21 cellular contexts compared by ENCODE assay signal in genomic region chr15:70753101-70753829, GRCh38.
"Had no signal": no experiment of that assay in that cellular context is flagged by ENCODE, and none has a peak within 500 bp of the region (broad histone marks: within the 10 kb centered on the region; RNA-seq: fewer than 3 reads in every experiment).

No MANE protein-coding gene starts in this region.

- H3K27ac Mint-ChIP-seq: activated CD4-positive, alpha-beta T cell treated with anti-CD3 and anti-CD28 coated beads, Interleukin-2, amount 10 ng/mL, durations not matched to agents 24 days and 14 days; activated CD8-positive, alpha-beta T cell treated with anti-CD3 and anti-CD28 coated beads, Interleukin-2, amount 10 ng/mL, durations not matched to agents 7 days and 5 days; activated T-cell treated with anti-CD3 and anti-CD28 coated beads, Interleukin-2, amount 50 U/mL, for 24 hours; activated T-helper 2 cell treated with anti-CD3 and anti-CD28 coated beads, Interferon-gamma antibody, Interleukin-2, Interleukin-4, amounts not matched to agents 10 μg/mL and 5 μg/mL and 100 μg/mL, durations not matched to agents 14 hours and 24 hours and 36 hours; stimulated activated naive CD8-positive, alpha-beta T cell treated with anti-CD3 and anti-CD28 coated beads, Interleukin-15, amount 100 ng/mL, for 72 hours had no signal

- DNase-seq: activated CD4-positive, alpha-beta T cell treated with anti-CD3 and anti-CD28 coated beads, Interleukin-2, amount 10 ng/mL, durations not matched to agents 24 days and 14 days; activated CD8-positive, alpha-beta T cell treated with anti-CD3 and anti-CD28 coated beads, Interleukin-2, amount 10 ng/mL, durations not matched to agents 7 days and 5 days; activated naive CD4-positive, alpha-beta T cell treated with Interleukin-2 at 50 U/mL for 16 hours; activated T-cell treated with anti-CD3 and anti-CD28 coated beads, Interleukin-2, amount 50 U/mL, for 24 hours; aorta; head of caudate nucleus; kidney; left lung; right lobe of liver; stimulated activated CD4-positive, alpha-beta T cell treated with anti-CD3 and anti-CD28 coated beads, Interleukin-4, amount 100 ng/mL, for 1 hour; stimulated activated naive CD8-positive, alpha-beta T cell treated with anti-CD3 and anti-CD28 coated beads, Interleukin-15, amount 100 ng/mL, for 72 hours; T-helper 1 cell; T1000; upper lobe of left lung had no signal

- ATAC-seq: activated CD8-positive, alpha-beta T cell treated with anti-CD3 and anti-CD28 coated beads, Interleukin-2, amount 10 ng/mL, durations not matched to agents 7 days and 5 days; left lung; right lobe of liver; SK-N-SH treated with all-trans-retinoic acid at 6 μM for 48 hours; stimulated activated naive CD8-positive, alpha-beta T cell treated with anti-CD3 and anti-CD28 coated beads, Interleukin-15, amount 100 ng/mL, for 72 hours had no signal

- H3K4me1 Mint-ChIP-seq: activated CD4-positive, alpha-beta T cell treated with anti-CD3 and anti-CD28 coated beads, Interleukin-2, amount 10 ng/mL, durations not matched to agents 24 days and 14 days; neural crest cell; stimulated activated naive CD8-positive, alpha-beta T cell treated with anti-CD3 and anti-CD28 coated beads, Interleukin-15, amount 100 ng/mL, for 72 hours had no signal

- H3K36me3 ChIP-seq: breast epithelium, left lung, prostate gland, right lobe of liver, suprapubic skin, upper lobe of left lung had no signal

- H3K4me3 Mint-ChIP-seq: activated CD4-positive, alpha-beta T cell treated with anti-CD3 and anti-CD28 coated beads, Interleukin-2, amount 10 ng/mL, durations not matched to agents 24 days and 14 days; activated CD8-positive, alpha-beta T cell treated with anti-CD3 and anti-CD28 coated beads, Interleukin-2, amount 10 ng/mL, durations not matched to agents 7 days and 5 days; activated T-cell treated with anti-CD3 and anti-CD28 coated beads, Interleukin-2, amount 50 U/mL, for 24 hours; neural crest cell; stimulated activated naive CD8-positive, alpha-beta T cell treated with anti-CD3 and anti-CD28 coated beads, Interleukin-15, amount 100 ng/mL, for 72 hours had no signal

- H3K4me2 ChIP-seq: smooth muscle cell had no signal

- H3K9me3 Mint-ChIP-seq: activated CD4-positive, alpha-beta T cell treated with anti-CD3 and anti-CD28 coated beads, Interleukin-2, amount 10 ng/mL, durations not matched to agents 24 days and 14 days; activated T-cell treated with anti-CD3 and anti-CD28 coated beads, Interleukin-2, amount 50 U/mL, for 24 hours; activated T-helper 2 cell treated with anti-CD3 and anti-CD28 coated beads, Interferon-gamma antibody, Interleukin-2, Interleukin-4, amounts not matched to agents 10 μg/mL and 5 μg/mL and 100 μg/mL, durations not matched to agents 14 hours and 24 hours and 36 hours; neural crest cell; stimulated activated naive CD8-positive, alpha-beta T cell treated with anti-CD3 and anti-CD28 coated beads, Interleukin-15, amount 100 ng/mL, for 72 hours had no signal

- H3K4me3 ChIP-seq: breast epithelium, left lung, prostate gland, right lobe of liver, smooth muscle cell, suprapubic skin, upper lobe of left lung had no signal

- H3K9me3 ChIP-seq: breast epithelium, left lung, prostate gland, right lobe of liver, suprapubic skin, upper lobe of left lung had no signal

- H3K4me1 ChIP-seq: prostate gland had no signal

- H3K27me3 ChIP-seq: breast epithelium, right lobe of liver, suprapubic skin, upper lobe of left lung had no signal

- H3K27ac ChIP-seq: left lung, prostate gland, right lobe of liver, suprapubic skin had no signal
